ENCODE assay signal across 16 cellular contexts in genomic region chr9:79470957-79471356, GRCh38.
DNase-seq lines count a peak whose midpoint lies in the region; ATAC-seq and TF ChIP-seq lines count a peak whose summit lies in the region.
"Had no signal": no experiment of that assay in that cellular context is flagged by ENCODE, and none has a peak within 500 bp of the region (broad histone marks: within the 10 kb centered on the region; RNA-seq: fewer than 3 reads in every experiment).

No MANE protein-coding gene starts in this region.

- no peak overlapping the region for H3K27ac ChIP-seq in substantia nigra (ENCODE audit: low read depth, low read length, poor library complexity, severe bottlenecking)
- H3K27ac ChIP-seq: BLaER1, GM23248 had no signal

- no peaks in the 10 kb centered on the region for H3K36me3 Mint-ChIP-seq in stimulated activated naive B cell treated with anti-CD40 and anti-IgM and Interleukin-4, amounts not matched to agents 10 μg/mL and 1 μg/mL and 100 μg/mL, for 72 hours
- H3K36me3 Mint-ChIP-seq: CD4-positive, alpha-beta memory T cell had no signal

- no peaks in the 10 kb centered on the region for H3K27me3 Mint-ChIP-seq in stimulated activated naive B cell treated with anti-CD40 and anti-IgM and Interleukin-4, amounts not matched to agents 10 μg/mL and 1 μg/mL and 100 μg/mL, for 72 hours
- H3K27me3 Mint-ChIP-seq: CD4-positive, alpha-beta memory T cell had no signal

- DNase-seq in COR-L47 (lab: John Stamatoyannopoulos, UW) (peak; percentile 1), NCI-H1417 treated with DMSO at 0.1 percent for 48 hours (lab: John Stamatoyannopoulos, UW) (peak; percentile 49), NCI-H82 treated with DMSO at 0.1 percent for 48 hours (lab: John Stamatoyannopoulos, UW; ENCODE audit: unreplicated experiment) (peak; percentile 50), epithelial cell of esophagus (ENCODE audit: low read depth) (peak; percentile 49), substantia nigra (lab: John Stamatoyannopoulos, UW) (no peak), globus pallidus (ENCODE audit: low spot score) (no peak)
- no peak for DNase-seq in stimulated activated naive B cell treated with anti-CD40 and anti-IgM and Interleukin-4, amounts not matched to agents 10 μg/mL and 1 μg/mL and 100 μg/mL, for 72 hours
- DNase-seq: NCI-H187, NCI-H2227 treated with DMSO at 0.1 percent for 48 hours, NCI-H510A treated with DMSO at 0.1 percent for 48 hours, SIG-M5 had no signal

- no peak overlapping the region for H3K27ac Mint-ChIP-seq in stimulated activated naive B cell treated with anti-CD40 and anti-IgM and Interleukin-4, amounts not matched to agents 10 μg/mL and 1 μg/mL and 100 μg/mL, for 72 hours
- H3K27ac Mint-ChIP-seq: CD4-positive, alpha-beta memory T cell had no signal

- no peak for ATAC-seq in HG02763 (IDR thresholded peaks at IDR 0.05; ENCODE audit: unreplicated experiment)
- ATAC-seq in stimulated activated naive B cell treated with anti-CD40 and anti-IgM and Interleukin-4, amounts not matched to agents 10 μg/mL and 1 μg/mL and 100 μg/mL, for 72 hours (replicated peaks) = no peak

- no peak overlapping the region for H3K4me3 ChIP-seq in epithelial cell of esophagus (ENCODE audit: low read length)
- H3K4me3 ChIP-seq: BLaER1, GM23248, MG63 had no signal

- no peak for TF ChIP-seq CTCF in epithelial cell of esophagus (IDR thresholded peaks at IDR 0.05; ENCODE audit: insufficient read depth, low read depth, low read length, missing control alignments)

- H3K9me3 Mint-ChIP-seq in stimulated activated naive B cell treated with anti-CD40 and anti-IgM and Interleukin-4, amounts not matched to agents 10 μg/mL and 1 μg/mL and 100 μg/mL, for 72 hours = peaks cover 0 to 3% of the 10 kb centered on the region in 2 donors

- no peaks in the 10 kb centered on the region for H3K4me1 Mint-ChIP-seq in stimulated activated naive B cell treated with anti-CD40 and anti-IgM and Interleukin-4, amounts not matched to agents 10 μg/mL and 1 μg/mL and 100 μg/mL, for 72 hours
- H3K4me1 Mint-ChIP-seq: CD4-positive, alpha-beta memory T cell had no signal

- H3K4me3 Mint-ChIP-seq in stimulated activated naive B cell treated with anti-CD40 and anti-IgM and Interleukin-4, amounts not matched to agents 10 μg/mL and 1 μg/mL and 100 μg/mL, for 72 hours = no peak overlapping the region
- H3K4me3 Mint-ChIP-seq: CD4-positive, alpha-beta memory T cell had no signal

Comparison
In these comparisons a context has a peak if more than half of its experiments do, and no peak if none do; other contexts are left out.
1. DNase-seq: peak in COR-L47 (single experiment), NCI-H1417 treated with DMSO at 0.1 percent for 48 hours (single experiment), NCI-H82 treated with DMSO at 0.1 percent for 48 hours (single experiment) and epithelial cell of esophagus (single experiment); none in substantia nigra (0 of 49), globus pallidus (single experiment) and stimulated activated naive B cell treated with anti-CD40 and anti-IgM and Interleukin-4, amounts not matched to agents 10 μg/mL and 1 μg/mL and 100 μg/mL, for 72 hours (single experiment).